Comparison of ENCODE assay signal across 1 cellular context in genomic region chr2:171160119-171160629, GRCh38.
TF ChIP-seq lines count a peak whose summit lies in the region.

No MANE protein-coding gene starts in this region.

TF ChIP-seq in HEK293, 187 proteins besides CTCF, POLR2A, EP300 and RAD21 (continued from another document and continues in another):
- TF ChIP-seq ZNF398 (tag by site-specific recombination; IDR thresholded peaks at IDR 0.05) (peak; percentile 100), ZNF335 (tag by site-specific recombination; conservative IDR thresholded peaks at IDR 0.05) (peak; percentile 58), KLF1 (tag by site-specific recombination; IDR thresholded peaks at IDR 0.05) (no peak), ZNF274 (IDR thresholded peaks at IDR 0.05; ENCODE audit: low read length) (no peak), ZNF274 (tag by site-specific recombination; IDR thresholded peaks at IDR 0.05; ENCODE audit: borderline replicate concordance) (no peak), ZNF654 (tag by site-specific recombination; IDR thresholded peaks at IDR 0.05; ENCODE audit: low read depth) (no peak), ZBTB11 (tag by site-specific recombination; conservative IDR thresholded peaks at IDR 0.05; ENCODE audit: low read depth) (peak; percentile 55), ZNF311 (tag by site-specific recombination; IDR thresholded peaks at IDR 0.05; ENCODE audit: borderline replicate concordance) (no peak), PBX3 (CRISPR knock-in tag; IDR thresholded peaks at IDR 0.05) (0 out of 2 replicates have a peak, but pooled peaks have one; percentile 49), ZNF48 (tag by site-specific recombination; IDR thresholded peaks at IDR 0.05) (no peak), ZNF239 (tag by site-specific recombination; IDR thresholded peaks at IDR 0.05) (no peak), ZNF18 (tag by site-specific recombination; IDR thresholded peaks at IDR 0.05) (no peak), ZNF280D (tag by site-specific recombination; IDR thresholded peaks at IDR 0.05) (no peak), ZNF658 (tag by site-specific recombination; IDR thresholded peaks at IDR 0.05) (no peak), MYNN (tag by site-specific recombination; IDR thresholded peaks at IDR 0.05; ENCODE audit: borderline replicate concordance) (no peak), ZNF146 (tag by site-specific recombination; IDR thresholded peaks at IDR 0.05) (no peak), ZNF792 (tag by site-specific recombination; IDR thresholded peaks at IDR 0.05) (no peak), ZSCAN23 (tag by site-specific recombination; IDR thresholded peaks at IDR 0.05) (no peak), ZNF138 (tag by site-specific recombination; IDR thresholded peaks at IDR 0.05; ENCODE audit: borderline replicate concordance) (no peak), ZNF660 (tag by site-specific recombination; IDR thresholded peaks at IDR 0.05) (no peak), ZBTB20 (tag by site-specific recombination; IDR thresholded peaks at IDR 0.05) (peak; percentile 48; the same call in 1 of the 2 replicates), ZNF350 (tag by site-specific recombination; IDR thresholded peaks at IDR 0.05) (no peak), SP2 (tag by site-specific recombination; IDR thresholded peaks at IDR 0.05) (peak; percentile 65), ZNF571 (tag by site-specific recombination; IDR thresholded peaks at IDR 0.05) (no peak), BCL11A (tag by site-specific recombination; IDR thresholded peaks at IDR 0.05; ENCODE audit: low read depth) (no peak), ZBTB10 (tag by site-specific recombination; IDR thresholded peaks at IDR 0.05) (peak; percentile 43; the same call in 1 of the 2 replicates), ZNF16 (tag by site-specific recombination; IDR thresholded peaks at IDR 0.05; ENCODE audit: low read depth) (no peak), ZNF518A (tag by site-specific recombination; conservative IDR thresholded peaks at IDR 0.05; ENCODE audit: low read depth) (no peak), WT1 (tag by site-specific recombination; IDR thresholded peaks at IDR 0.05) (0 out of 2 replicates have a peak, but pooled peaks have one; percentile 54), ZNF433 (tag by site-specific recombination; IDR thresholded peaks at IDR 0.05; ENCODE audit: low read depth) (no peak), ZNF501 (tag by site-specific recombination; IDR thresholded peaks at IDR 0.05) (0 out of 2 replicates have a peak, but pooled peaks have one; percentile 32), ZNF341 (tag by site-specific recombination; IDR thresholded peaks at IDR 0.05; ENCODE audit: low read depth) (0 out of 2 replicates have a peak, but pooled peaks have one; percentile 9), MZF1 (tag by site-specific recombination; IDR thresholded peaks at IDR 0.05; ENCODE audit: borderline replicate concordance) (no peak), ZFP37 (tag by site-specific recombination; IDR thresholded peaks at IDR 0.05) (0 out of 2 replicates have a peak, but pooled peaks have one; percentile 21), TRIM28 (IDR thresholded peaks at IDR 0.05; ENCODE audit: borderline replicate concordance, low read length) (no peak), EGR2 (tag by site-specific recombination; IDR thresholded peaks at IDR 0.05; ENCODE audit: low read depth) (peak; percentile 89), ZEB2 (tag by site-specific recombination; IDR thresholded peaks at IDR 0.05) (peak; percentile 71), ZBTB26 (tag by site-specific recombination; optimal IDR thresholded peaks at IDR 0.05) (peak; percentile 86), ZNF354C (tag by site-specific recombination; IDR thresholded peaks at IDR 0.05; ENCODE audit: borderline replicate concordance, low read depth) (no peak), SP3 (tag by site-specific recombination; IDR thresholded peaks at IDR 0.05) (peak; percentile 26; the same call in 1 of the 2 replicates), ZNF600 (tag by site-specific recombination; IDR thresholded peaks at IDR 0.05) (peak; percentile 37)
